In genomic region chr7:139909379-139910050, GRCh38 we compare ENCODE assay signal across 14 cellular contexts.
DNase-seq lines count a peak whose midpoint lies in the region; ATAC-seq and TF ChIP-seq lines count a peak whose summit lies in the region.
"Had no signal": no experiment of that assay in that cellular context is flagged by ENCODE, and none has a peak within 500 bp of the region (broad histone marks: within the 10 kb centered on the region; RNA-seq: fewer than 3 reads in every experiment).

No MANE protein-coding gene starts in this region.

- no peak overlapping the region for H2AK5ac ChIP-seq in H9 (ENCODE audit: insufficient read length, low read length)

- H3K4me2 ChIP-seq in H9 (ENCODE audit: insufficient read depth, insufficient read length, low read length), result no peak overlapping the region
- H3K4me2 ChIP-seq in SK-N-SH, result no peak overlapping the region
- H3K4me2 ChIP-seq: BLaER1 had no signal

- no peaks in the 10 kb centered on the region for H3K36me3 Mint-ChIP-seq in H9 (ENCODE audit: insufficient read depth in 1 of 3, low read depth in 3 of 3)
- peaks cover 1 to 6% of the 10 kb centered on the region in 2 donors for H3K36me3 Mint-ChIP-seq in stimulated activated naive B cell treated with anti-CD40 and anti-IgM and Interleukin-4, amounts not matched to agents 10 μg/mL and 1 μg/mL and 100 μg/mL, for 72 hours
- peaks cover 0 to 5% (median 3%) of the 10 kb centered on the region in 3 donors for H3K36me3 Mint-ChIP-seq in CD8-positive, alpha-beta memory T cell

- no peak overlapping the region for H2BK5ac ChIP-seq in H9 (ENCODE audit: insufficient read length, low read length)

- BruUV-seq in A673 (replicated peaks; lab: Mats Ljungman, UMichigan), result no TSS peak

- no peak overlapping the region for H2BK20ac ChIP-seq in H9 (ENCODE audit: low read depth, low read length, poor library complexity, severe bottlenecking)

- H4K91ac ChIP-seq in H9 (ENCODE audit: insufficient read length, low read depth, low read length), result no peak overlapping the region

- H3T11ph ChIP-seq in H9 (ENCODE audit: low read length), result no peak overlapping the region

- H4K20me1 ChIP-seq in H9 (ENCODE audit: control insufficient read depth, insufficient read depth, insufficient read length), result no peaks in the 10 kb centered on the region
- H4K20me1 ChIP-seq in SK-N-SH (ENCODE audit: insufficient read depth), result no peaks in the 10 kb centered on the region
- H4K20me1 ChIP-seq: BLaER1 had no signal

- H2BK12ac ChIP-seq in H9 (ENCODE audit: insufficient read length, low read depth, low read length), result no peak overlapping the region

- no CpG with 5 or more reads among the region's 6 CpGs for WGBS in H9 (ENCODE audit: extremely low coverage, insufficient read length, low lambda C conversion rate)
- WGBS in SK-N-SH (ENCODE audit: low lambda C conversion rate), result 61% methylated on average over 6 of the region's 6 CpGs

- H2BK120ac ChIP-seq in H9 (ENCODE audit: low read depth, low read length, poor library complexity, severe bottlenecking), result no peak overlapping the region

- H3K36me3 ChIP-seq in A673 (ENCODE audit: insufficient read depth, low read length, poor library complexity, severe bottlenecking), result no peaks in the 10 kb centered on the region
- H3K36me3 ChIP-seq in SK-N-SH (replicated peaks in 1 of 2; ENCODE audit: control insufficient read depth in 1 of 2, insufficient read depth in 2 of 2, low read length in 1 of 2), result no peaks in the 10 kb centered on the region
- no peaks in the 10 kb centered on the region for H3K36me3 ChIP-seq in CD8-positive, alpha-beta memory T cell (ENCODE audit: insufficient read depth, low read length)
- H3K36me3 ChIP-seq: BLaER1 had no signal

- peaks cover 0 to 2% of the 10 kb centered on the region in 2 experiments; a peak in 1 of 4 replicates for H3K4me1 Mint-ChIP-seq in H9
- H3K4me1 Mint-ChIP-seq in stimulated activated naive B cell treated with anti-CD40 and anti-IgM and Interleukin-4, amounts not matched to agents 10 μg/mL and 1 μg/mL and 100 μg/mL, for 72 hours, result peaks cover 19 to 44% of the 10 kb centered on the region in 2 donors
- H3K4me1 Mint-ChIP-seq in CD8-positive, alpha-beta memory T cell, result no peaks in the 10 kb centered on the region

- no peak overlapping the region for H4K8ac ChIP-seq in H9 (replicated peaks; ENCODE audit: insufficient read length, low read depth, low read length)

- peak; percentile 28 for DNase-seq in A673 (ENCODE audit: low spot score)
- DNase-seq in H9, result no peak
- no peak for DNase-seq in SK-N-SH
- peak in 1 of 2 donors; percentile 31 for DNase-seq in foreskin keratinocyte
- no peak for DNase-seq in stimulated activated naive B cell treated with anti-CD40 and anti-IgM and Interleukin-4, amounts not matched to agents 10 μg/mL and 1 μg/mL and 100 μg/mL, for 72 hours
- DNase-seq in CD8-positive, alpha-beta memory T cell, result no peak
- no peak for DNase-seq in head of caudate nucleus
- DNase-seq: activated T-cell treated with anti-CD3 and anti-CD28 coated beads, Interleukin-2, amount 50 U/mL, for 4 hours; amygdala; NCI-H1105; stimulated activated CD4-positive, alpha-beta T cell treated with anti-CD3 and anti-CD28 coated beads, Interleukin-1b, Interleukin-23, amount 100 ng/mL, for 48 hours had no signal

- no peak overlapping the region for H2BK15ac ChIP-seq in H9 (ENCODE audit: low read depth, low read length)

- no peak for TF ChIP-seq RAD21 in SK-N-SH (IDR thresholded peaks at IDR 0.05; ENCODE audit: low read length)

- no peaks in the 10 kb centered on the region for H3K79me2 ChIP-seq in H9 (ENCODE audit: insufficient read depth, low read length)
- H3K79me2 ChIP-seq in SK-N-SH (ENCODE audit: insufficient read depth), result no peaks in the 10 kb centered on the region

- H4K5ac ChIP-seq in H9 (ENCODE audit: insufficient read length, low read depth, low read length), result no peak overlapping the region

- H3K79me1 ChIP-seq in H9 (ENCODE audit: insufficient read depth, low read depth, low read length, poor library complexity, severe bottlenecking), result no peaks in the 10 kb centered on the region

- no peak for TF ChIP-seq CTCF in A673 (conservative IDR thresholded peaks at IDR 0.05; ENCODE audit: low read depth, low read length)
- no peak for TF ChIP-seq CTCF in H9 (conservative IDR thresholded peaks at IDR 0.05)
- TF ChIP-seq CTCF in SK-N-SH (IDR thresholded peaks at IDR 0.05), result no peak
- no peak for TF ChIP-seq CTCF in foreskin keratinocyte (conservative IDR thresholded peaks at IDR 0.05)

- H3K9ac ChIP-seq in H9 (ENCODE audit: extremely low read depth, insufficient read length, low read length) (no peak overlapping the region), SK-N-SH (no peak overlapping the region)
- H3K9ac ChIP-seq: BLaER1 had no signal

- no peak overlapping the region for H3K23ac ChIP-seq in H9 (ENCODE audit: insufficient read length, low read depth, low read length)

- H3F3A ChIP-seq in SK-N-SH (replicated peaks; ENCODE audit: insufficient read depth), result no peaks in the 10 kb centered on the region

- TF ChIP-seq EP300 in SK-N-SH (IDR thresholded peaks at IDR 0.05; ENCODE audit: borderline replicate concordance in 1 of 2, low read depth in 1 of 2, low read length in 1 of 2), result no peak

- no peak overlapping the region; the same call in 1 of the 2 replicates for H3K14ac ChIP-seq in H9 (ENCODE audit: insufficient read depth, low read length)

- peaks cover 0 to 3% of the 10 kb centered on the region in 2 experiments; a peak in 2 of 5 replicates for H3K9me3 Mint-ChIP-seq in H9
- peaks cover 0 to 2% of the 10 kb centered on the region in 2 donors for H3K9me3 Mint-ChIP-seq in stimulated activated naive B cell treated with anti-CD40 and anti-IgM and Interleukin-4, amounts not matched to agents 10 μg/mL and 1 μg/mL and 100 μg/mL, for 72 hours
- H3K9me3 Mint-ChIP-seq in CD8-positive, alpha-beta memory T cell, result peaks cover 0 to 8% (median 1%) of the 10 kb centered on the region in 5 donors

- no peak overlapping the region for H3K4ac ChIP-seq in H9 (ENCODE audit: low read depth, low read length)

- H3K4me1 ChIP-seq in A673 (ENCODE audit: insufficient read depth, low read length, poor library complexity, severe bottlenecking) (no peaks in the 10 kb centered on the region), H9 (ENCODE audit: insufficient read depth, low read length) (no peaks in the 10 kb centered on the region), SK-N-SH (ENCODE audit: control insufficient read depth in 1 of 2, insufficient read depth in 2 of 2, low read depth in 1 of 2, low read length in 1 of 2) (peaks cover 0 to 5% of the 10 kb centered on the region in 2 experiments; a peak in 1 of 4 replicates), foreskin keratinocyte (peaks cover 10% of the 10 kb centered on the region)
- H3K4me1 ChIP-seq in CD8-positive, alpha-beta memory T cell (ENCODE audit: insufficient read depth, low read length), result no peaks in the 10 kb centered on the region
- H3K4me1 ChIP-seq: BLaER1 had no signal

- H3K4me3 Mint-ChIP-seq in H9, result no peak overlapping the region
- no peak overlapping the region for H3K4me3 Mint-ChIP-seq in stimulated activated naive B cell treated with anti-CD40 and anti-IgM and Interleukin-4, amounts not matched to agents 10 μg/mL and 1 μg/mL and 100 μg/mL, for 72 hours
- H3K4me3 Mint-ChIP-seq in CD8-positive, alpha-beta memory T cell, result no peak overlapping the region
- H3K4me3 Mint-ChIP-seq: activated T-cell treated with anti-CD3 and anti-CD28 coated beads, Interleukin-2, amount 50 U/mL, for 4 hours; memory B cell had no signal

- ATAC-seq in foreskin keratinocyte (peak; percentile 67), HG03095 (IDR thresholded peaks at IDR 0.05; ENCODE audit: unreplicated experiment) (no peak)
- no peak for ATAC-seq in stimulated activated naive B cell treated with anti-CD40 and anti-IgM and Interleukin-4, amounts not matched to agents 10 μg/mL and 1 μg/mL and 100 μg/mL, for 72 hours (replicated peaks)
- ATAC-seq: activated T-cell treated with anti-CD3 and anti-CD28 coated beads, Interleukin-2, amount 50 U/mL, for 4 hours had no signal

- H3K27me3 ChIP-seq in A673 (replicated peaks; ENCODE audit: insufficient read depth, low read depth, low read length, poor library complexity) (peaks cover 6% of the 10 kb centered on the region), H9 (ENCODE audit: insufficient read depth, low read length) (no peaks in the 10 kb centered on the region), SK-N-SH (ENCODE audit: insufficient read depth) (no peaks in the 10 kb centered on the region), foreskin keratinocyte (no peaks in the 10 kb centered on the region)
- no peaks in the 10 kb centered on the region for H3K27me3 ChIP-seq in CD8-positive, alpha-beta memory T cell (ENCODE audit: insufficient read depth, low read length, poor library complexity, severe bottlenecking)
- H3K27me3 ChIP-seq: BLaER1 had no signal

- no peaks in the 10 kb centered on the region for H3K23me2 ChIP-seq in H9 (ENCODE audit: insufficient read length, low read depth, low read length, poor library complexity, severe bottlenecking)

- no peak overlapping the region for H3K56ac ChIP-seq in H9 (ENCODE audit: insufficient read length, low read depth, low read length)

- CTCF ChIA-PET in A673 (lab: Charles Lee), result no interaction called here
- CTCF ChIA-PET in SK-N-SH (lab: Yijun Ruan, JAX), result interaction anchor here (1.0 to 1.7 kb wide), 2 partner anchors 20 to 66 kb away, joined by 4 read pairs; no protein-coding TSS in a partner anchor
- CTCF ChIA-PET in CD8-positive, alpha-beta memory T cell (lab: Charles Lee), result no interaction called here

- POLR2A ChIA-PET in A673 (lab: Charles Lee; ENCODE audit: low non-redundant PET) (no interaction called here), SK-N-SH (lab: Yijun Ruan, JAX) (no interaction called here)
- POLR2A ChIA-PET in CD8-positive, alpha-beta memory T cell (lab: Charles Lee), result no interaction called here

- H3K9me3 ChIP-seq in A673 (ENCODE audit: low read depth, low read length, poor library complexity, severe bottlenecking), result no peaks in the 10 kb centered on the region
- no peaks in the 10 kb centered on the region for H3K9me3 ChIP-seq in H9 (ENCODE audit: control insufficient read depth, low read depth, low read length)
- 0 out of 2 replicates have a peak, but pooled peaks cover 3% of the 10 kb centered on the region for H3K9me3 ChIP-seq in SK-N-SH
- no peaks in the 10 kb centered on the region for H3K9me3 ChIP-seq in CD8-positive, alpha-beta memory T cell (ENCODE audit: low read length)

- H3K4me3 ChIP-seq in A673 (ENCODE audit: low read depth, low read length, poor library complexity, severe bottlenecking) (no peak overlapping the region), SK-N-SH (ENCODE audit: low read depth in 2 of 2, low read length in 1 of 2) (no peak overlapping the region)
- no peak overlapping the region for H3K4me3 ChIP-seq in CD8-positive, alpha-beta memory T cell (ENCODE audit: low read length)
- H3K4me3 ChIP-seq: BLaER1 had no signal

- no peak overlapping the region for H2AFZ ChIP-seq in H9 (ENCODE audit: low read length)
- no peak overlapping the region for H2AFZ ChIP-seq in SK-N-SH (ENCODE audit: low read depth)

- H3K27ac ChIP-seq in A673 (ENCODE audit: low read depth, low read length, poor library complexity, severe bottlenecking) (no peak overlapping the region), H9 (ENCODE audit: insufficient read length, low read depth, low read length) (no peak overlapping the region), SK-N-SH (ENCODE audit: low read depth in 2 of 2, low read length in 1 of 2) (no peak overlapping the region), foreskin keratinocyte (no peak overlapping the region)
- H3K27ac ChIP-seq in CD8-positive, alpha-beta memory T cell (ENCODE audit: low read depth, low read length), result no peak overlapping the region
- H3K27ac ChIP-seq: BLaER1 had no signal

- H3K27ac Mint-ChIP-seq in H9, result peak overlapping the region in 2 of 3 experiments; percentile 15 to 29; a peak in 2 of 7 replicates
- H3K27ac Mint-ChIP-seq in stimulated activated naive B cell treated with anti-CD40 and anti-IgM and Interleukin-4, amounts not matched to agents 10 μg/mL and 1 μg/mL and 100 μg/mL, for 72 hours, result no peak overlapping the region
- H3K27ac Mint-ChIP-seq in CD8-positive, alpha-beta memory T cell, result no peak overlapping the region
- H3K27ac Mint-ChIP-seq: memory B cell had no signal

- peaks cover 4% of the 10 kb centered on the region for H3K27me3 Mint-ChIP-seq in H9 (ENCODE audit: low read depth)
- H3K27me3 Mint-ChIP-seq in stimulated activated naive B cell treated with anti-CD40 and anti-IgM and Interleukin-4, amounts not matched to agents 10 μg/mL and 1 μg/mL and 100 μg/mL, for 72 hours, result no peaks in the 10 kb centered on the region
- peaks cover 15 to 46% of the 10 kb centered on the region in 2 donors for H3K27me3 Mint-ChIP-seq in CD8-positive, alpha-beta memory T cell
- H3K27me3 Mint-ChIP-seq: memory B cell had no signal

- intact Hi-C loops in A673 (cut with micrococcal nuclease; ENCODE audit: unreplicated experiment) (no loop called here), head of caudate nucleus (cut with DNase I) (no loop called here)

- H3K18ac ChIP-seq in H9 (ENCODE audit: insufficient read length, low read depth, low read length), result no peak overlapping the region

- no peaks in the 10 kb centered on the region for H3K9me2 ChIP-seq in SK-N-SH

Comparison
In these comparisons a context has a peak if more than half of its experiments do, and no peak if none do; other contexts are left out.
1. H3K27ac Mint-ChIP-seq: peak in H9 (2 of 3); none in stimulated activated naive B cell treated with anti-CD40 and anti-IgM and Interleukin-4, amounts not matched to agents 10 μg/mL and 1 μg/mL and 100 μg/mL, for 72 hours (single experiment) and CD8-positive, alpha-beta memory T cell (0 of 8).